10 cellular contexts compared by ENCODE assay signal in genomic region chr3:112334709-112335108, GRCh38. TPM values are rescaled to one million over a fixed set of nuclear protein-coding genes. Genes with fewer than 3 reads are reported as not detected.
A peak's percentile ranks its signal among the peaks of the same experiment; 100 is the strongest.
DNase-seq lines count a peak whose midpoint lies in the region; ATAC-seq and TF ChIP-seq lines count a peak whose summit lies in the region.
"Had no signal": no experiment of that assay in that cellular context is flagged by ENCODE, and none has a peak within 500 bp of the region (broad histone marks: within the 10 kb centered on the region; RNA-seq: fewer than 3 reads in every experiment).

No MANE protein-coding gene starts in this region.

- no peak for TF ChIP-seq CTCF in right atrium auricular region (IDR thresholded peaks at IDR 0.05)
- TF ChIP-seq CTCF in neural crest cell (conservative IDR thresholded peaks at IDR 0.05): no peak

- H3K36me3 ChIP-seq in right atrium auricular region (no peaks in the 10 kb centered on the region), endocrine pancreas (ENCODE audit: control insufficient read depth, insufficient read depth, low read length) (no peaks in the 10 kb centered on the region)

- H3K9me3 Mint-ChIP-seq in neural crest cell: no peaks in the 10 kb centered on the region

- H3K36me3 Mint-ChIP-seq in neural crest cell (ENCODE audit: low read depth): peaks cover 23% of the 10 kb centered on the region

- H3K27ac Mint-ChIP-seq in neural crest cell (ENCODE audit: unreplicated experiment): peak overlapping the region; percentile 96

- intact Hi-C loops in Right ventricle myocardium superior (cut with DNase I): no loop called here

- H3K4me3 ChIP-seq in right atrium auricular region: peak overlapping the region in 1 of 2 donors; percentile 53
- peak overlapping the region; percentile 95 for H3K4me3 ChIP-seq in endocrine pancreas (ENCODE audit: control insufficient read depth, insufficient read depth, low read length)

- H3K9me3 ChIP-seq in right atrium auricular region (no peaks in the 10 kb centered on the region), endocrine pancreas (ENCODE audit: control insufficient read depth, low read length) (no peaks in the 10 kb centered on the region)

- no peaks in the 10 kb centered on the region for H3K27me3 Mint-ChIP-seq in neural crest cell (ENCODE audit: low read depth)

- no peaks in the 10 kb centered on the region for H3K4me1 ChIP-seq in right atrium auricular region
- peaks cover 35% of the 10 kb centered on the region for H3K4me1 ChIP-seq in endocrine pancreas (ENCODE audit: control insufficient read depth, insufficient read depth, low read length)

- peak overlapping the region; percentile 77 for H3K9ac ChIP-seq in endocrine pancreas (ENCODE audit: control insufficient read depth, insufficient read depth, low read length)

- DNase-seq in right atrium auricular region (ENCODE audit: low spot score): no peak
- no peak for DNase-seq in Right ventricle myocardium superior
- no peak for DNase-seq in neural crest cell (ENCODE audit: low read depth, low spot score)
- no peak for DNase-seq in DMS153 treated with DMSO at 0.1 percent for 48 hours (lab: John Stamatoyannopoulos, UW; ENCODE audit: unreplicated experiment)
- DNase-seq: GOT3 had no signal

- ATAC-seq in Right ventricle myocardium superior (ENCODE audit: poor library complexity) (no peak), SK-N-SH treated with all-trans-retinoic acid at 6 μM for 48 hours (no peak), GM19351 (IDR thresholded peaks at IDR 0.05; ENCODE audit: unreplicated experiment) (no peak), HG02870 (IDR thresholded peaks at IDR 0.05; ENCODE audit: unreplicated experiment) (no peak)

- H3K27ac ChIP-seq in right atrium auricular region: peak overlapping the region; percentile 73 to 80
- H3K27ac ChIP-seq: HL-60 had no signal

- peak overlapping the region; percentile 92 for H3K4me3 Mint-ChIP-seq in neural crest cell

- peaks cover 60% of the 10 kb centered on the region for H3K4me1 Mint-ChIP-seq in neural crest cell

- H3K27me3 ChIP-seq in right atrium auricular region (no peaks in the 10 kb centered on the region), endocrine pancreas (ENCODE audit: control insufficient read depth, insufficient read depth, low read length) (no peaks in the 10 kb centered on the region)

TF ChIP-seq in SK-N-SH treated with all-trans-retinoic acid at 6 μM for 48 hours, 23 proteins besides CTCF, POLR2A, EP300 and RAD21:
- TF ChIP-seq ZC3H10 (CRISPR knock-in tag; IDR thresholded peaks at IDR 0.05): no peak
- TF ChIP-seq ARNTL (CRISPR knock-in tag; IDR thresholded peaks at IDR 0.05; ENCODE audit: borderline replicate concordance, low read depth): no peak
- no peak for TF ChIP-seq ZNF565 (CRISPR knock-in tag; conservative IDR thresholded peaks at IDR 0.05; ENCODE audit: low read depth)
- no peak for TF ChIP-seq TSHZ2 (CRISPR knock-in tag; IDR thresholded peaks at IDR 0.05)
- TF ChIP-seq ZNF8 (CRISPR knock-in tag; IDR thresholded peaks at IDR 0.05): no peak
- TF ChIP-seq TCF4 (CRISPR knock-in tag; IDR thresholded peaks at IDR 0.05; ENCODE audit: borderline replicate concordance): no peak
- TF ChIP-seq CSRNP3 (CRISPR knock-in tag; IDR thresholded peaks at IDR 0.05): no peak
- no peak for TF ChIP-seq TOX (CRISPR knock-in tag; IDR thresholded peaks at IDR 0.05; ENCODE audit: borderline replicate concordance)
- TF ChIP-seq SNAI2 (CRISPR knock-in tag; IDR thresholded peaks at IDR 0.05): no peak
- TF ChIP-seq CREB5 (CRISPR knock-in tag; IDR thresholded peaks at IDR 0.05; ENCODE audit: low read depth): no peak
- TF ChIP-seq PATZ1 (CRISPR knock-in tag; IDR thresholded peaks at IDR 0.05; ENCODE audit: borderline replicate concordance): no peak
- TF ChIP-seq POU6F1 (CRISPR knock-in tag; IDR thresholded peaks at IDR 0.05; ENCODE audit: borderline replicate concordance, low read depth): no peak
- no peak for TF ChIP-seq ZFP30 (CRISPR knock-in tag; IDR thresholded peaks at IDR 0.05)

RNA-seq across cellular contexts. Expression of gene CD200, which starts 1.8 kb away (rescaled TPM):
- total RNA-seq in right atrium auricular region (10 to 100 TPM in 1 of 2 donors, 1 to 10 TPM in 1; 5.7 to 12.1 TPM), Right ventricle myocardium superior (0.91 TPM), neural crest cell (66.7 and 67.0 TPM in 2 replicates)

RNA-seq across cellular contexts. Expression of gene SLC9C1, which starts 40.7 kb away (rescaled TPM):
- 1 to 10 TPM in 1 of 2 donors, under 1 TPM in 1; 0.35 to 1.3 TPM for total RNA-seq in right atrium auricular region
- total RNA-seq in Right ventricle myocardium superior: 1.7 TPM
- 0.42 and 0.55 TPM in 2 replicates for total RNA-seq in neural crest cell
